In genomic region chr6:158468666-158469065, GRCh38 we compare ENCODE assay signal across 16 cellular contexts.
A peak's percentile ranks its signal among the peaks of the same experiment; 100 is the strongest.
DNase-seq lines count a peak whose midpoint lies in the region; ATAC-seq and TF ChIP-seq lines count a peak whose summit lies in the region.
"Had no signal": no experiment of that assay in that cellular context is flagged by ENCODE, and none has a peak within 500 bp of the region (broad histone marks: within the 10 kb centered on the region; RNA-seq: fewer than 3 reads in every experiment).

No MANE protein-coding gene starts in this region.

- H3K27me3 ChIP-seq in GM23338 (ENCODE audit: insufficient read depth) (peaks cover 79% of the 10 kb centered on the region), colonic mucosa (no peaks in the 10 kb centered on the region)
- H3K27me3 ChIP-seq: Peyer's patch had no signal

- DNase-seq in AG09309 (ENCODE audit: low read depth) (no peak), GM23338 (ENCODE audit: low spot score) (peak; percentile 32), NCI-H345 treated with DMSO at 0.1 percent for 48 hours (lab: John Stamatoyannopoulos, UW; ENCODE audit: unreplicated experiment) (peak; percentile 10), colonic mucosa (peak; percentile 24), AG08396 (ENCODE audit: low spot score) (no peak), AG08395 (ENCODE audit: low spot score) (no peak)
- DNase-seq: activated CD4-positive, alpha-beta T cell treated with anti-CD3 and anti-CD28 coated beads for 4 hours; activated T-cell treated with anti-CD3 and anti-CD28 coated beads, Interleukin-2, amount 50 U/mL, for 48 hours; amygdala; CD4-positive, CD25-positive, alpha-beta regulatory T cell; Peyer's patch; stimulated activated naive CD8-positive, alpha-beta T cell treated with anti-CD3 and anti-CD28 coated beads, Interleukin-15, amount 100 ng/mL, for 72 hours; T-helper 1 cell had no signal

- intact Hi-C loops in colonic mucosa (cut with DNase I): no loop called here

- H3K36me3 Mint-ChIP-seq in GM23338 (ENCODE audit: low read depth): peaks cover 40% of the 10 kb centered on the region

- no peak overlapping the region for H2AFZ ChIP-seq in GM23338

- H3K9me3 ChIP-seq in colonic mucosa: no peaks in the 10 kb centered on the region
- H3K9me3 ChIP-seq: Peyer's patch had no signal

- ATAC-seq in GM23338: no peak
- ATAC-seq in GM18907 (IDR thresholded peaks at IDR 0.05; ENCODE audit: unreplicated experiment): no peak
- no peak for ATAC-seq in GM18870 (IDR thresholded peaks at IDR 0.05; ENCODE audit: unreplicated experiment)
- ATAC-seq: stimulated activated naive CD8-positive, alpha-beta T cell treated with anti-CD3 and anti-CD28 coated beads, Interleukin-15, amount 100 ng/mL, for 72 hours had no signal

- no peak overlapping the region for H3K27ac Mint-ChIP-seq in GM23338
- H3K27ac Mint-ChIP-seq: CD4-positive, CD25-positive, alpha-beta regulatory T cell; memory B cell; stimulated activated naive CD8-positive, alpha-beta T cell treated with anti-CD3 and anti-CD28 coated beads, Interleukin-15, amount 100 ng/mL, for 72 hours had no signal

- H4K20me1 ChIP-seq in GM23338 (replicated peaks; ENCODE audit: insufficient read depth): peaks cover 14% of the 10 kb centered on the region; the same call in 1 of the 2 replicates

- H3K9ac ChIP-seq in colonic mucosa (ENCODE audit: low read depth in 2 of 2, low read length in 2 of 2): no peak overlapping the region

- peaks cover 32% of the 10 kb centered on the region for H3K9me3 Mint-ChIP-seq in GM23338
- H3K9me3 Mint-ChIP-seq: CD4-positive, CD25-positive, alpha-beta regulatory T cell; memory B cell; stimulated activated naive CD8-positive, alpha-beta T cell treated with anti-CD3 and anti-CD28 coated beads, Interleukin-15, amount 100 ng/mL, for 72 hours had no signal

- no peak overlapping the region for H3K4me2 ChIP-seq in GM23338

- H3K4me3 Mint-ChIP-seq in GM23338: no peak overlapping the region
- H3K4me3 Mint-ChIP-seq: CD4-positive, CD25-positive, alpha-beta regulatory T cell; memory B cell; stimulated activated naive CD8-positive, alpha-beta T cell treated with anti-CD3 and anti-CD28 coated beads, Interleukin-15, amount 100 ng/mL, for 72 hours had no signal

- no peaks in the 10 kb centered on the region for H3K9me2 ChIP-seq in GM23338 (ENCODE audit: insufficient read depth)

- peaks cover 64% of the 10 kb centered on the region for H3K27me3 Mint-ChIP-seq in GM23338 (ENCODE audit: insufficient read depth, low read depth, poor library complexity)
- H3K27me3 Mint-ChIP-seq: CD4-positive, CD25-positive, alpha-beta regulatory T cell; memory B cell; stimulated activated naive CD8-positive, alpha-beta T cell treated with anti-CD3 and anti-CD28 coated beads, Interleukin-15, amount 100 ng/mL, for 72 hours had no signal

- H3K4me1 ChIP-seq in GM23338 (ENCODE audit: insufficient read depth) (peaks cover 35% of the 10 kb centered on the region), colonic mucosa (no peaks in the 10 kb centered on the region)

- H3K27ac ChIP-seq in GM23338 (ENCODE audit: low read depth) (no peak overlapping the region), colonic mucosa (no peak overlapping the region)
- H3K27ac ChIP-seq: Peyer's patch had no signal

- TF ChIP-seq CTCF in AG09309 (IDR thresholded peaks at IDR 0.05; ENCODE audit: control insufficient read depth, insufficient read depth, low read depth, low read length, missing control alignments): peak; percentile 17
- TF ChIP-seq CTCF in GM23338 (conservative IDR thresholded peaks at IDR 0.05; ENCODE audit: low read depth in 2 of 2): peak; percentile 27 to 50; a peak in 3 of 4 replicates
- TF ChIP-seq CTCF in colonic mucosa (IDR thresholded peaks at IDR 0.05): no peak

- H3K36me3 ChIP-seq in GM23338 (ENCODE audit: insufficient read depth) (no peaks in the 10 kb centered on the region), colonic mucosa (no peaks in the 10 kb centered on the region)

- H3F3A ChIP-seq in GM23338 (replicated peaks; ENCODE audit: low read depth): no peaks in the 10 kb centered on the region; the same call in 1 of the 2 replicates

- peaks cover 58% of the 10 kb centered on the region for H3K4me1 Mint-ChIP-seq in GM23338
- H3K4me1 Mint-ChIP-seq: stimulated activated naive CD8-positive, alpha-beta T cell treated with anti-CD3 and anti-CD28 coated beads, Interleukin-15, amount 100 ng/mL, for 72 hours had no signal

- H3K79me2 ChIP-seq in GM23338 (replicated peaks; ENCODE audit: insufficient read depth): no peaks in the 10 kb centered on the region

- H3K4me3 ChIP-seq in AG09309 (ENCODE audit: control insufficient read depth, low read depth, low read length) (no peak overlapping the region), GM23338 (no peak overlapping the region), colonic mucosa (no peak overlapping the region)
- H3K4me3 ChIP-seq: Peyer's patch had no signal

TF ChIP-seq in GM23338, 12 proteins besides CTCF, POLR2A, EP300 and RAD21:
- TF ChIP-seq EZH2phosphoT487 (IDR thresholded peaks at IDR 0.05; ENCODE audit: unreplicated experiment): no peak
- TF ChIP-seq CREB1 (CRISPR knock-in tag; IDR thresholded peaks at IDR 0.05; ENCODE audit: low read depth): no peak
- TF ChIP-seq NANOG (IDR thresholded peaks at IDR 0.05; ENCODE audit: borderline replicate concordance): no peak
- no peak for TF ChIP-seq EZH2 (IDR thresholded peaks at IDR 0.05; ENCODE audit: low read depth, unreplicated experiment)
- no peak for TF ChIP-seq JUNB (IDR thresholded peaks at IDR 0.05; ENCODE audit: unreplicated experiment)
- no peak for TF ChIP-seq ZNF114 (CRISPR knock-in tag; IDR thresholded peaks at IDR 0.05)

Comparison
In these comparisons a context has a peak if more than half of its experiments do, and no peak if none do; other contexts are left out.
1. DNase-seq: peak in GM23338 (single experiment), NCI-H345 treated with DMSO at 0.1 percent for 48 hours (single experiment) and colonic mucosa (single experiment); none in AG09309 (single experiment), AG08396 (single experiment) and AG08395 (single experiment).